Comparison of ENCODE assay signal across 10 cellular contexts in the genomic region with DNA sequence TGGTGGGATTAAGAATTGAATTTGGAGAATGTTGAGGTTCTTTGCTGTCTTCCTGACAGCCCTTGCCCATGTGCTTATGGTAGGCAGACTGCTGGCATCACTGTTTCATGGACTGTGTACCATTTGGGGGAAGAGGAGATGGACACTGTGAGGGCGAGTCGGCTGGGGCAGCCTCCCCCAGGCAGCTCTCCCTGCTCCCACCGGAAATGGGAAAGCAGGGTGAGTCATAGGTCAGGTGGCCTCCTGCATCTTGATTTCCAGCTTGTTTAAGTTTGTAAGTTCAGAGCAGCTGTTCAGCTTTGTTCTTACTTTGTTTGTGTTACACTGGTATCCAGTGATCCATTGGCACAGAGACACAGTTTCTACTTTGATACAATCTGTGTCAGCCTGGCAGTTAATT.
A peak's percentile ranks its signal among the peaks of the same experiment; 100 is the strongest.
DNase-seq lines count a peak whose midpoint lies in the region; TF ChIP-seq lines count a peak whose summit lies in the region.
"Had no signal": no experiment of that assay in that cellular context is flagged by ENCODE, and none has a peak within 500 bp of the region (broad histone marks: within the 10 kb centered on the region; RNA-seq: fewer than 3 reads in every experiment).

No MANE protein-coding gene starts in this region.

- no peaks in the 10 kb centered on the region for H3K36me3 Mint-ChIP-seq in chondrocyte (ENCODE audit: low read depth)

- H3K4me1 Mint-ChIP-seq in chondrocyte (ENCODE audit: low read depth) = peaks cover 13% of the 10 kb centered on the region

- DNase-seq in DMS53 (lab: John Stamatoyannopoulos, UW) (peak; percentile 86), NCI-H226 (peak; percentile 12), chondrocyte (ENCODE audit: low spot score) (no peak), myocyte (ENCODE audit: low read depth) (peak; percentile 88), NCI-H128 (lab: John Stamatoyannopoulos, UW; ENCODE audit: unreplicated experiment) (no peak), NCI-H446 (lab: John Stamatoyannopoulos, UW) (no peak), SHP77 treated with DMSO at 0.1 percent for 48 hours (lab: John Stamatoyannopoulos, UW) (no peak), Peyer's patch (no peak)
- DNase-seq: activated naive CD4-positive, alpha-beta T cell treated with Interleukin-2 at 50 U/mL for 16 hours; lower lobe of right lung had no signal

- H3K27me3 ChIP-seq in Peyer's patch = no peaks in the 10 kb centered on the region

- H3K4me3 ChIP-seq in Peyer's patch = no peak overlapping the region
- H3K4me3 ChIP-seq: lower lobe of right lung had no signal

- no peaks in the 10 kb centered on the region for H3K4me1 ChIP-seq in Peyer's patch
- H3K4me1 ChIP-seq: lower lobe of right lung had no signal

- no peaks in the 10 kb centered on the region for H3K27me3 Mint-ChIP-seq in chondrocyte (ENCODE audit: low read depth)

- TF ChIP-seq POLR2A in Peyer's patch (IDR thresholded peaks at IDR 0.05) = no peak

- TF ChIP-seq CTCF in chondrocyte (IDR thresholded peaks at IDR 0.05) = no peak
- no peak for TF ChIP-seq CTCF in Peyer's patch (IDR thresholded peaks at IDR 0.05)

- H3K4me3 Mint-ChIP-seq in chondrocyte (ENCODE audit: unreplicated experiment) = no peak overlapping the region

- no peaks in the 10 kb centered on the region for H3K36me3 ChIP-seq in Peyer's patch
- H3K36me3 ChIP-seq: lower lobe of right lung had no signal

- no peaks in the 10 kb centered on the region for H3K9me3 ChIP-seq in Peyer's patch
- H3K9me3 ChIP-seq: lower lobe of right lung had no signal

- no peak overlapping the region for H3K27ac ChIP-seq in Peyer's patch
- H3K27ac ChIP-seq: lower lobe of right lung had no signal

- H3K27ac Mint-ChIP-seq in chondrocyte (ENCODE audit: unreplicated experiment) = peak overlapping the region; percentile 38

- H3K9me3 Mint-ChIP-seq in chondrocyte (ENCODE audit: low read depth) = no peaks in the 10 kb centered on the region

Comparison
In these comparisons a context has a peak if more than half of its experiments do, and no peak if none do; other contexts are left out.
1. DNase-seq: peak in DMS53 (single experiment), NCI-H226 (single experiment) and myocyte (single experiment); none in chondrocyte (single experiment), NCI-H128 (single experiment), NCI-H446 (0 of 2), SHP77 treated with DMSO at 0.1 percent for 48 hours (single experiment) and Peyer's patch (0 of 3).